Comparison of ENCODE assay signal across 20 cellular contexts in genomic region chr13:51275101-51275500, GRCh38. TPM values are rescaled to one million over a fixed set of nuclear protein-coding genes. Genes with fewer than 3 reads are reported as not detected.
DNase-seq lines count a peak whose midpoint lies in the region; TF ChIP-seq lines count a peak whose summit lies in the region.
"Had no signal": no experiment of that assay in that cellular context is flagged by ENCODE, and none has a peak within 500 bp of the region (broad histone marks: within the 10 kb centered on the region; RNA-seq: fewer than 3 reads in every experiment).

No MANE protein-coding gene starts in this region.

- CTCF ChIA-PET in HEK293 (lab: Yijun Ruan, JAX) = interaction anchor here (3.6 kb wide), 1 partner anchor 12 kb away, joined by 15 read pairs; no protein-coding TSS in a partner anchor
- CTCF ChIA-PET in activated CD4-positive, alpha-beta T cell treated with anti-CD3 and anti-CD28 coated beads, Interleukin-2, amount 10 ng/mL, durations not matched to agents 7 days and 5 days (lab: Charles Lee) = no interaction called here

- peak; percentile 57 for DNase-seq in Ammon's horn (ENCODE audit: low spot score)
- DNase-seq in myocyte (ENCODE audit: low read depth) = peak; percentile 16
- no peak for DNase-seq in activated naive CD4-positive, alpha-beta T cell treated with anti-CD3 and anti-CD28 coated beads, Interleukin-2, amount 50 U/mL, for 16 hours
- no peak for DNase-seq in HT-29 (ENCODE audit: low spot score)
- no peak for DNase-seq in activated CD4-positive, alpha-beta T cell treated with anti-CD3 and anti-CD28 coated beads, Interleukin-2, amount 10 ng/mL, durations not matched to agents 7 days and 5 days
- DNase-seq: CD4-positive, CD25-positive, alpha-beta regulatory T cell; COR-L47; H7; KBM-7; NCI-H1092 treated with DMSO at 0.1 percent for 48 hours; NCI-H146; NCI-H2029; NCI-H446; NCI-H526; OCI-M1; SHP77 had no signal

- H3K27ac ChIP-seq in HEK293 (ENCODE audit: extremely low read depth, low read depth, low read length) = no peak overlapping the region
- H3K27ac ChIP-seq in cingulate gyrus (ENCODE audit: low read depth, low read length) = peak overlapping the region; percentile 78
- H3K27ac ChIP-seq: HL-60, SK-N-MC had no signal

- H3K27me3 Mint-ChIP-seq in activated CD4-positive, alpha-beta T cell treated with anti-CD3 and anti-CD28 coated beads, Interleukin-2, amount 10 ng/mL, durations not matched to agents 7 days and 5 days = peaks cover 2% of the 10 kb centered on the region

- H3K36me3 ChIP-seq in HEK293 (ENCODE audit: control insufficient read depth in 2 of 2, insufficient read depth in 1 of 2, low read length in 2 of 2) = no peaks in the 10 kb centered on the region

- no peaks in the 10 kb centered on the region for H3K36me3 Mint-ChIP-seq in activated CD4-positive, alpha-beta T cell treated with anti-CD3 and anti-CD28 coated beads, Interleukin-2, amount 10 ng/mL, durations not matched to agents 7 days and 5 days (ENCODE audit: low read depth)
- H3K36me3 Mint-ChIP-seq: CD4-positive, CD25-positive, alpha-beta regulatory T cell had no signal

- H3K4me1 ChIP-seq in HEK293 (ENCODE audit: control insufficient read depth, insufficient read depth, low read length) = no peaks in the 10 kb centered on the region

- no peak overlapping the region for H3K27ac Mint-ChIP-seq in activated CD4-positive, alpha-beta T cell treated with anti-CD3 and anti-CD28 coated beads, Interleukin-2, amount 10 ng/mL, durations not matched to agents 7 days and 5 days
- H3K27ac Mint-ChIP-seq: CD4-positive, CD25-positive, alpha-beta regulatory T cell had no signal

- POLR2A ChIA-PET in HEK293 (lab: Yijun Ruan, JAX) = no interaction called here
- POLR2A ChIA-PET in activated CD4-positive, alpha-beta T cell treated with anti-CD3 and anti-CD28 coated beads, Interleukin-2, amount 10 ng/mL, durations not matched to agents 7 days and 5 days (lab: Charles Lee) = no interaction called here

- H3K9me3 ChIP-seq in HEK293 (ENCODE audit: control insufficient read depth, insufficient read depth, low read depth, low read length) = no peaks in the 10 kb centered on the region

- H3K9me3 Mint-ChIP-seq in activated CD4-positive, alpha-beta T cell treated with anti-CD3 and anti-CD28 coated beads, Interleukin-2, amount 10 ng/mL, durations not matched to agents 7 days and 5 days = no peaks in the 10 kb centered on the region

- H3K4me3 ChIP-seq in HEK293 (ENCODE audit: low read depth, low read length) = no peak overlapping the region
- H3K4me3 ChIP-seq: SK-N-MC had no signal

- TF ChIP-seq CTCF in HEK293 (tag by site-specific recombination; IDR thresholded peaks at IDR 0.05) = no peak

- no peaks in the 10 kb centered on the region for H3K4me1 Mint-ChIP-seq in activated CD4-positive, alpha-beta T cell treated with anti-CD3 and anti-CD28 coated beads, Interleukin-2, amount 10 ng/mL, durations not matched to agents 7 days and 5 days
- H3K4me1 Mint-ChIP-seq: CD4-positive, CD25-positive, alpha-beta regulatory T cell had no signal

- no peak overlapping the region for H3K4me3 Mint-ChIP-seq in activated CD4-positive, alpha-beta T cell treated with anti-CD3 and anti-CD28 coated beads, Interleukin-2, amount 10 ng/mL, durations not matched to agents 7 days and 5 days
- H3K4me3 Mint-ChIP-seq: CD4-positive, CD25-positive, alpha-beta regulatory T cell had no signal

TF ChIP-seq in HEK293, 187 proteins besides CTCF, POLR2A, EP300 and RAD21:
- TF ChIP-seq ZNF571 (tag by site-specific recombination; IDR thresholded peaks at IDR 0.05) (no peak), ZNF362 (tag by site-specific recombination; IDR thresholded peaks at IDR 0.05) (0 out of 2 replicates have a peak, but pooled peaks have one; percentile 42)

RNA-seq across cellular contexts. Expression of gene FAM124A, which starts 52.9 kb away (rescaled TPM):
- 0.05 TPM in 1 of 2 replicates, not detected in the other for total RNA-seq in myocyte
- 0.09 TPM for polyA plus RNA-seq in myocyte (2012)
- not detected in 2 replicates for total RNA-seq in HT-29 (2014; rRNA removed; shearing (Covaris generic))
- not detected for total RNA-seq in activated CD4-positive, alpha-beta T cell treated with anti-CD3 and anti-CD28 coated beads, Interleukin-2, amount 10 ng/mL, durations not matched to agents 7 days and 5 days
- total RNA-seq: CD4-positive, CD25-positive, alpha-beta regulatory T cell had no signal
- polyA plus RNA-seq: CD4-positive, CD25-positive, alpha-beta regulatory T cell had no signal

Comparison
In these comparisons a context has a peak if more than half of its experiments do, and no peak if none do; other contexts are left out.
1. DNase-seq: peak in Ammon's horn (single experiment) and myocyte (single experiment); none in activated naive CD4-positive, alpha-beta T cell treated with anti-CD3 and anti-CD28 coated beads, Interleukin-2, amount 50 U/mL, for 16 hours (single experiment), HT-29 (single experiment) and activated CD4-positive, alpha-beta T cell treated with anti-CD3 and anti-CD28 coated beads, Interleukin-2, amount 10 ng/mL, durations not matched to agents 7 days and 5 days (single experiment).